ENCODE assay signal across 11 cellular contexts in genomic region chr15:71702496-71702895, GRCh38.
"Had no signal": no experiment of that assay in that cellular context is flagged by ENCODE, and none has a peak within 500 bp of the region (broad histone marks: within the 10 kb centered on the region; RNA-seq: fewer than 3 reads in every experiment).

No MANE protein-coding gene starts in this region.

- H3K27ac ChIP-seq: GM23248 had no signal

- H3K4me3 ChIP-seq: GM23248, GM23338, HAP-1 had no signal

- H3K9ac ChIP-seq: GM23248 had no signal

- H3K36me3 ChIP-seq: HAP-1 had no signal

- ATAC-seq: GM23338, HCT116 had no signal

- H3K4me2 ChIP-seq: GM23338 had no signal

- H2AFZ ChIP-seq: GM23248, GM23338 had no signal

- FAIRE-seq: H1, H54 had no signal

- H3K9me3 ChIP-seq: HAP-1 had no signal

- DNase-seq: GM23248, GOT3, H7, H9, HCEC 1CT, HFFc6 had no signal
